ENCODE assay signal across 7 cellular contexts in genomic region chr1:23562138-23562819, GRCh38. TPM values are rescaled to one million over a fixed set of nuclear protein-coding genes. Genes with fewer than 3 reads are reported as not detected.
A peak's percentile ranks its signal among the peaks of the same experiment; 100 is the strongest.
DNase-seq lines count a peak whose midpoint lies in the region; ATAC-seq and TF ChIP-seq lines count a peak whose summit lies in the region.

No MANE protein-coding gene starts in this region.

- peaks cover 0 to 3% of the 10 kb centered on the region in 2 donors for H3K9me3 Mint-ChIP-seq in stimulated activated naive B cell treated with anti-CD40 and anti-IgM and Interleukin-4, amounts not matched to agents 10 μg/mL and 1 μg/mL and 100 μg/mL, for 72 hours

- H3K4me3 Mint-ChIP-seq in stimulated activated naive B cell treated with anti-CD40 and anti-IgM and Interleukin-4, amounts not matched to agents 10 μg/mL and 1 μg/mL and 100 μg/mL, for 72 hours: peak overlapping the region; percentile 79 to 84

- H3K4me3 ChIP-seq in SJSA1 (no peak overlapping the region), liver (ENCODE audit: low read depth in 1 of 3, low read length in 3 of 3) (no peak overlapping the region)

- TF ChIP-seq RAD21 in liver (IDR thresholded peaks at IDR 0.05): no peak

- 7% methylated on average over 19 of the region's 19 CpGs for WGBS in liver

- H3K36me3 ChIP-seq in SJSA1: peaks cover 20% of the 10 kb centered on the region
- H3K36me3 ChIP-seq in liver (ENCODE audit: control insufficient read depth in 4 of 4, insufficient read depth in 3 of 4, low read depth in 1 of 4, low read length in 3 of 4): no peaks in the 10 kb centered on the region

- H3K9me3 ChIP-seq in SJSA1 (replicated peaks) (no peaks in the 10 kb centered on the region), liver (ENCODE audit: control insufficient read depth in 4 of 4, low read length in 3 of 4) (no peaks in the 10 kb centered on the region)

- in situ Hi-C loops in G401 (cut with HindIII; ENCODE audit: low sequenced_read_pairs): no loop called here

- peak; percentile 26 to 39 for ATAC-seq in stimulated activated naive B cell treated with anti-CD40 and anti-IgM and Interleukin-4, amounts not matched to agents 10 μg/mL and 1 μg/mL and 100 μg/mL, for 72 hours (replicated peaks)

- peaks cover 11 to 24% of the 10 kb centered on the region in 2 donors for H3K36me3 Mint-ChIP-seq in stimulated activated naive B cell treated with anti-CD40 and anti-IgM and Interleukin-4, amounts not matched to agents 10 μg/mL and 1 μg/mL and 100 μg/mL, for 72 hours

- H3K27me3 ChIP-seq in SJSA1 (replicated peaks) (no peaks in the 10 kb centered on the region), liver (ENCODE audit: control insufficient read depth in 4 of 4, insufficient read depth in 4 of 4, low read length in 3 of 4) (no peaks in the 10 kb centered on the region)

- DNase-seq in G401 (ENCODE audit: low spot score) (peak; percentile 80), NCI-H1048 (lab: John Stamatoyannopoulos, UW) (peak; percentile 95), SJSA1 (ENCODE audit: low read depth in 1 of 2, low spot score in 2 of 2) (peak; percentile 99 to 100), dermis microvascular lymphatic vessel endothelial cell (ENCODE audit: low read depth in 2 of 2) (peak; percentile 97 to 100), OCI-M2 (lab: John Stamatoyannopoulos, UW; ENCODE audit: unreplicated experiment) (no peak)
- DNase-seq in stimulated activated naive B cell treated with anti-CD40 and anti-IgM and Interleukin-4, amounts not matched to agents 10 μg/mL and 1 μg/mL and 100 μg/mL, for 72 hours: peak; percentile 53

- H3K27me3 Mint-ChIP-seq in stimulated activated naive B cell treated with anti-CD40 and anti-IgM and Interleukin-4, amounts not matched to agents 10 μg/mL and 1 μg/mL and 100 μg/mL, for 72 hours: no peaks in the 10 kb centered on the region

- H3K4me1 ChIP-seq in SJSA1 (replicated peaks) (peaks cover 52% of the 10 kb centered on the region), liver (ENCODE audit: control insufficient read depth in 4 of 4, insufficient read depth in 4 of 4, low read length in 3 of 4) (peaks cover 2 to 23% (median 14%) of the 10 kb centered on the region in 4 donors)

- H3K9ac ChIP-seq in liver (ENCODE audit: low read depth in 1 of 2, low read length in 2 of 2): peak overlapping the region in 1 of 2 donors; percentile 4

- H3K27ac ChIP-seq in SJSA1 (peak overlapping the region; percentile 97), liver (ENCODE audit: low read depth in 1 of 2, low read length in 2 of 2) (peak overlapping the region; percentile 81 to 84)

- H3K4me1 Mint-ChIP-seq in stimulated activated naive B cell treated with anti-CD40 and anti-IgM and Interleukin-4, amounts not matched to agents 10 μg/mL and 1 μg/mL and 100 μg/mL, for 72 hours: peaks cover 51 to 64% of the 10 kb centered on the region in 2 donors

- peak overlapping the region; percentile 97 for H3K27ac Mint-ChIP-seq in stimulated activated naive B cell treated with anti-CD40 and anti-IgM and Interleukin-4, amounts not matched to agents 10 μg/mL and 1 μg/mL and 100 μg/mL, for 72 hours

- TF ChIP-seq CTCF in liver (IDR thresholded peaks at IDR 0.05; ENCODE audit: low read depth, low read length, missing input control): no peak

TF ChIP-seq in liver, 16 proteins besides CTCF, POLR2A, EP300 and RAD21:
- peak; percentile 55 to 60 for TF ChIP-seq RXRA (IDR thresholded peaks at IDR 0.05)
- no peak for TF ChIP-seq ZBTB33 (IDR thresholded peaks at IDR 0.05)
- peak; percentile 75 for TF ChIP-seq SP1 (IDR thresholded peaks at IDR 0.05)
- peak; percentile 21 for TF ChIP-seq MAX (IDR thresholded peaks at IDR 0.05)
- peak; percentile 51 for TF ChIP-seq FOXA2 (IDR thresholded peaks at IDR 0.05)
- peak; percentile 22 for TF ChIP-seq REST (IDR thresholded peaks at IDR 0.05)
- TF ChIP-seq FOXA1 (IDR thresholded peaks at IDR 0.05): no peak
- peak; percentile 41 for TF ChIP-seq YY1 (IDR thresholded peaks at IDR 0.05)
- TF ChIP-seq HNF4A (conservative IDR thresholded peaks at IDR 0.05): peak in 1 of 2 donors; percentile 15
- TF ChIP-seq GABPA (IDR thresholded peaks at IDR 0.05 in 1 of 2, conservative IDR thresholded peaks at IDR 0.05 in 1 of 2): no peak
- peak; percentile 70 for TF ChIP-seq NR2F2 (IDR thresholded peaks at IDR 0.05)
- no peak for TF ChIP-seq EGR1 (IDR thresholded peaks at IDR 0.05; ENCODE audit: low read depth in 2 of 2)
- TF ChIP-seq JUND (IDR thresholded peaks at IDR 0.05): peak in 1 of 2 donors; percentile 34
- no peak for TF ChIP-seq ATF3 (IDR thresholded peaks at IDR 0.05)
- peak; percentile 24 for TF ChIP-seq TAF1 (conservative IDR thresholded peaks at IDR 0.05)

RNA-seq across cellular contexts. Expression of gene ID3, which starts 3.0 kb away (rescaled TPM):
- total RNA-seq in G401 (2014; rRNA removed; shearing (Covaris generic)): 1,524 and 1,844 TPM in 2 replicates
- 400 and 615 TPM in 2 replicates for total RNA-seq in SJSA1 (2014; rRNA removed; shearing (Covaris generic))
- 478 and 570 TPM in 2 replicates for total RNA-seq in dermis microvascular lymphatic vessel endothelial cell
- 10 to 100 TPM; 21.6 to 38.6 TPM for total RNA-seq in liver
- polyA plus RNA-seq in liver: 10 to 100 TPM; 37.3 to 42.6 TPM

RNA-seq across cellular contexts. Expression of gene E2F2, which starts 31.2 kb away (rescaled TPM):
- 8.4 and 11.7 TPM in 2 replicates for total RNA-seq in G401 (2014; rRNA removed; shearing (Covaris generic))
- total RNA-seq in SJSA1 (2014; rRNA removed; shearing (Covaris generic)): 7.3 and 12.3 TPM in 2 replicates
- total RNA-seq in dermis microvascular lymphatic vessel endothelial cell: 1.4 and 1.9 TPM in 2 replicates
- total RNA-seq in liver: 10 to 100 TPM in 1 of 2 donors, under 1 TPM in 1; 0.08 to 79.9 TPM
- under 1 TPM; 0.36 to 0.53 TPM for polyA plus RNA-seq in liver

Comparison
In these comparisons a context has a peak if more than half of its experiments do, and no peak if none do; other contexts are left out.
1. RNA of gene ID3, which starts 3.0 kb away (total RNA-seq): 1,524 to 1,844 TPM in G401, 478 to 570 TPM in dermis microvascular lymphatic vessel endothelial cell and 400 to 615 TPM in SJSA1; 21.6 to 38.6 TPM in liver; every median in the first group is over 10 times any median in the second.